In genomic region chr2:184346338-184346862, GRCh38 we compare ENCODE assay signal across 25 cellular contexts.
"Had no signal": no experiment of that assay in that cellular context is flagged by ENCODE, and none has a peak within 500 bp of the region (broad histone marks: within the 10 kb centered on the region; RNA-seq: fewer than 3 reads in every experiment).

No MANE protein-coding gene starts in this region.

- H3K4me1 Mint-ChIP-seq: activated naive CD8-positive, alpha-beta T cell treated with anti-CD3 and anti-CD28 coated beads for 36 hours; activated T-helper 17 cell treated with anti-CD3 and anti-CD28 coated beads, Interleukin-2, amount 50 U/mL, for 72 hours; T-cell had no signal

- H3K27ac Mint-ChIP-seq: activated B cell treated with CpG ODN at 0.5 μM for 24 hours; activated CD4-positive, alpha-beta memory T cell treated with anti-CD3 and anti-CD28 coated beads for 36 hours; activated CD4-positive, alpha-beta T cell treated with anti-CD3 and anti-CD28 coated beads, Interleukin-2, amount 10 ng/mL, durations not matched to agents 7 days and 5 days; activated naive CD4-positive, alpha-beta T cell treated with anti-CD3 and anti-CD28 coated beads, Interleukin-2, amount 10 ng/mL, durations not matched to agents 7 days and 5 days; activated naive CD8-positive, alpha-beta T cell treated with anti-CD3 and anti-CD28 coated beads for 36 hours; activated T-helper 17 cell treated with anti-CD3 and anti-CD28 coated beads, Interleukin-2, amount 50 U/mL, for 72 hours; T-cell had no signal

- H3K36me3 Mint-ChIP-seq: activated CD4-positive, alpha-beta memory T cell treated with anti-CD3 and anti-CD28 coated beads for 36 hours; activated naive CD4-positive, alpha-beta T cell treated with anti-CD3 and anti-CD28 coated beads, Interleukin-2, amount 10 ng/mL, durations not matched to agents 7 days and 5 days; activated naive CD8-positive, alpha-beta T cell treated with anti-CD3 and anti-CD28 coated beads for 36 hours; T-cell had no signal

- H3K4me3 Mint-ChIP-seq: activated B cell treated with CpG ODN at 0.5 μM for 24 hours; activated CD4-positive, alpha-beta memory T cell treated with anti-CD3 and anti-CD28 coated beads for 36 hours; activated CD4-positive, alpha-beta T cell treated with anti-CD3 and anti-CD28 coated beads, Interleukin-2, amount 10 ng/mL, durations not matched to agents 7 days and 5 days; activated naive CD4-positive, alpha-beta T cell treated with anti-CD3 and anti-CD28 coated beads, Interleukin-2, amount 10 ng/mL, durations not matched to agents 7 days and 5 days; activated naive CD8-positive, alpha-beta T cell treated with anti-CD3 and anti-CD28 coated beads for 36 hours; activated T-helper 17 cell treated with anti-CD3 and anti-CD28 coated beads, Interleukin-2, amount 50 U/mL, for 72 hours; T-cell had no signal

- H3K4me3 ChIP-seq: adrenal gland, body of pancreas, cardiac muscle cell had no signal

- DNase-seq: activated B cell treated with CpG ODN at 0.5 μM for 24 hours; activated CD4-positive, alpha-beta memory T cell treated with anti-CD3 and anti-CD28 coated beads for 36 hours; activated CD4-positive, alpha-beta T cell treated with anti-CD3 and anti-CD28 coated beads, Interleukin-2, amount 10 ng/mL, durations not matched to agents 7 days and 5 days; activated CD8-positive, alpha-beta memory T cell treated with anti-CD3 and anti-CD28 coated beads for 24 hours; activated gamma-delta T cell; activated naive CD4-positive, alpha-beta T cell treated with anti-CD3 and anti-CD28 coated beads, Interleukin-2, amount 10 ng/mL, durations not matched to agents 7 days and 5 days; activated naive CD8-positive, alpha-beta T cell treated with anti-CD3 and anti-CD28 coated beads for 36 hours; activated T-cell treated with anti-CD3 and anti-CD28 coated beads, Interleukin-2, amount 50 U/mL, for 48 hours; adrenal gland; aorta; body of pancreas; NCI-H1092; NCI-H1417; NCI-H1694; NCI-H2029; NCI-H2107; NCI-H510A treated with DMSO at 0.1 percent for 48 hours; NCI-H69; NK-92 treated with Interleukin-12 subunit alpha and Interleukin-12 subunit beta, amount 100 ng/mL, for 24 hours; SHP77 treated with DMSO at 0.1 percent for 48 hours; T-cell; T-helper 2 cell; T1000 had no signal

- H3K27me3 Mint-ChIP-seq: activated B cell treated with CpG ODN at 0.5 μM for 24 hours; activated CD4-positive, alpha-beta memory T cell treated with anti-CD3 and anti-CD28 coated beads for 36 hours; activated CD4-positive, alpha-beta T cell treated with anti-CD3 and anti-CD28 coated beads, Interleukin-2, amount 10 ng/mL, durations not matched to agents 7 days and 5 days; activated naive CD4-positive, alpha-beta T cell treated with anti-CD3 and anti-CD28 coated beads, Interleukin-2, amount 10 ng/mL, durations not matched to agents 7 days and 5 days; activated naive CD8-positive, alpha-beta T cell treated with anti-CD3 and anti-CD28 coated beads for 36 hours; activated T-helper 17 cell treated with anti-CD3 and anti-CD28 coated beads, Interleukin-2, amount 50 U/mL, for 72 hours; T-cell had no signal
